In the genomic region with DNA sequence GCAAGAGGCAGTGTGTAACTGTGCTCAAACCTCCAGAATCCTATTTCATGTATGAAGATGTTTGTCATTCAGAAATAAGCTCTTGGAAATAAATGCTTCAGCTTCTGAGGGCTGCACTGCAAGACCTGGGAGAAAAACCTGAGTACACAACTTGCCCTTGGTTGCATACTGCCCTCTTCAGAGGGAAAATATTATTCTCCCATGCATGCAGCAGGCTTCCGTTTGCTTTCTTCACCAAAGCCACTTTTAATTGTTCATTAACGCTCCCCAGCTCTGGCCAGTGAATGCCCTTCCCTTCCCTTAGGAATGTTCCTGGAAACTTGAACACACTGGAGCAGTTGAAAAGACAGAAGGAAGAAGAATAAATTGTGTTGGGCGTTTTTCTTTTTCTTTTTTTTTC, we compare ENCODE assay signal across 1 cellular context.
TF ChIP-seq lines count a peak whose summit lies in the region.

No MANE protein-coding gene starts in this region.

TF ChIP-seq in H1, 55 proteins besides CTCF, POLR2A, EP300 and RAD21 (continued from another document):
- TF ChIP-seq ZNF274 (IDR thresholded peaks at IDR 0.05; ENCODE audit: borderline replicate concordance, extremely low read depth, low read length) = no peak
- TF ChIP-seq SP4 (IDR thresholded peaks at IDR 0.05; ENCODE audit: low read length) = no peak
- TF ChIP-seq BACH1 (IDR thresholded peaks at IDR 0.05; ENCODE audit: low read length) = no peak
- TF ChIP-seq CBX5 (IDR thresholded peaks at IDR 0.05; ENCODE audit: low read depth, low read length) = no peak
- TF ChIP-seq SIX5 (IDR thresholded peaks at IDR 0.05; ENCODE audit: low read depth, low read length) = no peak
- no peak for TF ChIP-seq POU5F1 (IDR thresholded peaks at IDR 0.05; ENCODE audit: low read depth, low read length)
- TF ChIP-seq SIN3A (conservative IDR thresholded peaks at IDR 0.05 in 1 of 2, IDR thresholded peaks at IDR 0.05 in 1 of 2; ENCODE audit: low read depth in 1 of 2, low read length in 2 of 2) = no peak
- no peak for TF ChIP-seq GABPA (IDR thresholded peaks at IDR 0.05; ENCODE audit: borderline replicate concordance, insufficient read depth, low read length)
- no peak for TF ChIP-seq HDAC2 (IDR thresholded peaks at IDR 0.05; ENCODE audit: borderline replicate concordance in 1 of 2, low read depth in 2 of 2, low read length in 2 of 2)
